In the genomic region with DNA sequence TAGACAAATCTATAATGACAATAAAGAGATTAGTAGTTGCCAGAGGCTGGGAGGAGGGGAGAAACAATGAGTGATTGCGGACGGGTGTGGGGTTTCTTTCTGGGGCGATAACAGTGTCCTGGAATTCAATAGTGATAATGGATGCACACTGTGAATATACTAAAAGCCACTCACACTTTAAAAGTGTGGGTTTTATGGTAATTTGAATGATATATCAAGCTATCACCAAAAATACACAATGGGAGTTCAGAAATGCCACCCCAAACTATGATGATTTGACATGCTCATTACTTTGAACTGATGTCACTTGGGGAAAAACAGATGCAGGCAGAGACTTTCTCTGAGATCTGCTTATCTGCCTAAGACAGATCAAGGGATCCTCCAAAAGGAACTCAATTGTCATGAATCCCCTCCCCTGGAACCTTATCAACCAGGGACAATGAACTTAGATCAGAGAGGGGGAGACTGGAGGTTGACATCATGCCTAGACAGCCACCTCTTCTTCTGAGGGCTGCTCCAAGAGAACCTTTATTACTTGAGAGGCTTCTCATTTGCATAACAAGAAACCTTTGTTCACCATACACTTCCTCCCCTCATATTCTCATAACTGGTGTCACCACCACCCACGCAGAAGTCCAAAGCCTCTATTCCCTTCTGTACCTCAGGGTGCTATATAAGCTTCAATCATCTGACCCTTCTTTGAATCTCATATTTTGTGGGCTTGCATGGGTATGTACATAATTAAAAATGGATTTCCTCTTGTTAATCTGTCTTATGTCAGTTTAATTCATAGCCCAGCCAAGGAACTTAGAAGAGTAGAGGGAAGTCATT, we compare ENCODE assay signal across 13 cellular contexts. TPM values are rescaled to one million over a fixed set of nuclear protein-coding genes. Genes with fewer than 3 reads are reported as not detected.
DNase-seq lines count a peak whose midpoint lies in the region; ATAC-seq and TF ChIP-seq lines count a peak whose summit lies in the region.
"Had no signal": no experiment of that assay in that cellular context is flagged by ENCODE, and none has a peak within 500 bp of the region (broad histone marks: within the 10 kb centered on the region; RNA-seq: fewer than 3 reads in every experiment).

No MANE protein-coding gene starts in this region.

- no peak overlapping the region for H3K4me3 Mint-ChIP-seq in activated CD4-positive, alpha-beta T cell treated with anti-CD3 and anti-CD28 coated beads for 36 hours
- H3K4me3 Mint-ChIP-seq in endodermal cell: no peak overlapping the region

- H3K27me3 Mint-ChIP-seq in activated CD4-positive, alpha-beta T cell treated with anti-CD3 and anti-CD28 coated beads for 36 hours: no peaks in the 10 kb centered on the region
- H3K27me3 Mint-ChIP-seq in endodermal cell (ENCODE audit: insufficient read depth): no peaks in the 10 kb centered on the region

- H3K4me1 ChIP-seq in endodermal cell (ENCODE audit: control insufficient read depth, insufficient read depth, low read length): peaks cover 14% of the 10 kb centered on the region
- H3K4me1 ChIP-seq in gastrocnemius medialis: no peaks in the 10 kb centered on the region
- no peaks in the 10 kb centered on the region for H3K4me1 ChIP-seq in breast epithelium
- H3K4me1 ChIP-seq: adrenal gland had no signal

- in situ Hi-C loops in gastrocnemius medialis (cut with MboI; ENCODE audit: low sequenced_read_pairs in 4 of 4): loop anchor here in 2 of 4 donors (25.0 kb wide), 2 partner anchors 213 to 238 kb away; a partner anchor contains a TSS

- 65% methylated on average over 4 of the region's 4 CpGs; no CpG with 5 or more reads in 1 of the 2 experiments for WGBS in endodermal cell (ENCODE audit: insufficient coverage in 1 of 2, insufficient read length in 1 of 2), 2 experiments

- H3K9me3 ChIP-seq in endodermal cell (ENCODE audit: control insufficient read depth, low read length) (no peaks in the 10 kb centered on the region), gastrocnemius medialis (no peaks in the 10 kb centered on the region), breast epithelium (no peaks in the 10 kb centered on the region)
- H3K9me3 ChIP-seq: A549, adrenal gland had no signal

- H3K4me1 Mint-ChIP-seq in activated CD4-positive, alpha-beta T cell treated with anti-CD3 and anti-CD28 coated beads for 36 hours: peaks cover 37% of the 10 kb centered on the region
- H3K4me1 Mint-ChIP-seq in endodermal cell: peaks cover 41% of the 10 kb centered on the region

- peak overlapping the region; percentile 66 for H3K27ac Mint-ChIP-seq in activated CD4-positive, alpha-beta T cell treated with anti-CD3 and anti-CD28 coated beads for 36 hours
- peak overlapping the region; percentile 71 for H3K27ac Mint-ChIP-seq in endodermal cell

- H3K4me3 ChIP-seq in endodermal cell (ENCODE audit: low read length) (peak overlapping the region; percentile 21), gastrocnemius medialis (no peak overlapping the region), breast epithelium (no peak overlapping the region)
- H3K4me3 ChIP-seq: A549, adrenal gland had no signal

- ATAC-seq in activated CD4-positive, alpha-beta T cell treated with anti-CD3 and anti-CD28 coated beads for 36 hours: peak; percentile 85
- ATAC-seq in GM21367 (IDR thresholded peaks at IDR 0.05; ENCODE audit: unreplicated experiment) (peak; percentile 67), HG03103 (IDR thresholded peaks at IDR 0.05; ENCODE audit: low read depth, unreplicated experiment) (peak; percentile 82), gastrocnemius medialis (no peak)
- ATAC-seq: HCT116 had no signal

- no peaks in the 10 kb centered on the region for H3K36me3 ChIP-seq in endodermal cell (ENCODE audit: control insufficient read depth, insufficient read depth, low read length)
- H3K36me3 ChIP-seq in gastrocnemius medialis: no peaks in the 10 kb centered on the region
- no peaks in the 10 kb centered on the region for H3K36me3 ChIP-seq in breast epithelium
- H3K36me3 ChIP-seq: adrenal gland had no signal

- H3K27me3 ChIP-seq in endodermal cell (ENCODE audit: control insufficient read depth, insufficient read depth, low read length, poor library complexity, severe bottlenecking): no peaks in the 10 kb centered on the region
- H3K27me3 ChIP-seq in gastrocnemius medialis: peaks cover 0 to 6% (median 0%) of the 10 kb centered on the region in 3 donors
- H3K27me3 ChIP-seq in breast epithelium: no peaks in the 10 kb centered on the region
- H3K27me3 ChIP-seq: adrenal gland had no signal

- H3K9ac ChIP-seq in endodermal cell (ENCODE audit: extremely low read depth, low read length, poor library complexity, severe bottlenecking): no peak overlapping the region

- peak; percentile 51 for DNase-seq in activated CD4-positive, alpha-beta T cell treated with anti-CD3 and anti-CD28 coated beads for 36 hours
- DNase-seq in activated CD4-positive, alpha-beta T cell treated with anti-CD3 and anti-CD28 coated beads for 1 hour: no peak
- no peak for DNase-seq in endodermal cell
- DNase-seq in gastrocnemius medialis: no peak
- DNase-seq in NCI-H82 (lab: John Stamatoyannopoulos, UW): no peak
- DNase-seq in breast epithelium (ENCODE audit: low spot score in 2 of 2): no peak
- DNase-seq: adrenal gland, GF-D8, islet precursor cell had no signal

- H3K27ac ChIP-seq in endodermal cell (ENCODE audit: low read depth, low read length): no peak overlapping the region
- H3K27ac ChIP-seq in gastrocnemius medialis: no peak overlapping the region
- H3K27ac ChIP-seq in breast epithelium: no peak overlapping the region
- H3K27ac ChIP-seq: A549, adrenal gland had no signal

- no peaks in the 10 kb centered on the region for H3K9me3 Mint-ChIP-seq in activated CD4-positive, alpha-beta T cell treated with anti-CD3 and anti-CD28 coated beads for 36 hours (ENCODE audit: low read depth)
- H3K9me3 Mint-ChIP-seq in endodermal cell: peaks cover 4% of the 10 kb centered on the region

- TF ChIP-seq POLR2A in gastrocnemius medialis (IDR thresholded peaks at IDR 0.05): no peak
- TF ChIP-seq POLR2A in breast epithelium (IDR thresholded peaks at IDR 0.05): no peak

- intact Hi-C loops in activated CD4-positive, alpha-beta T cell treated with anti-CD3 and anti-CD28 coated beads for 36 hours (cut with DNase I, micrococcal nuclease): no loop called here
- intact Hi-C loops in gastrocnemius medialis (cut with DNase I; ENCODE audit: low total_unique reads) (no loop called here), breast epithelium (cut with DNase I; ENCODE audit: low total_unique reads) (no loop called here)

- CTCF ChIA-PET in activated CD4-positive, alpha-beta T cell treated with anti-CD3 and anti-CD28 coated beads for 36 hours (lab: Charles Lee): interaction anchor here (0.5 to 2.1 kb wide), 3 partner anchors 9 to 54 kb away, joined by 3 to 10 read pairs (median 3); a partner anchor contains a TSS

- POLR2A ChIA-PET in activated CD4-positive, alpha-beta T cell treated with anti-CD3 and anti-CD28 coated beads for 36 hours (lab: Charles Lee): interaction anchor here (0.6 to 1.2 kb wide), 3 partner anchors 10 to 32 kb away, joined by 3 to 6 read pairs (median 3); no protein-coding TSS in a partner anchor

- TF ChIP-seq CTCF in endodermal cell (conservative IDR thresholded peaks at IDR 0.05) (no peak), gastrocnemius medialis (IDR thresholded peaks at IDR 0.05 in 4 of 5, conservative IDR thresholded peaks at IDR 0.05 in 1 of 5) (no peak), breast epithelium (IDR thresholded peaks at IDR 0.05) (no peak)

- H3K36me3 Mint-ChIP-seq in activated CD4-positive, alpha-beta T cell treated with anti-CD3 and anti-CD28 coated beads for 36 hours (ENCODE audit: low read depth): no peaks in the 10 kb centered on the region
- H3K36me3 Mint-ChIP-seq in endodermal cell (ENCODE audit: low read depth): no peaks in the 10 kb centered on the region

RNA-seq across cellular contexts. Expression of a gene that starts 14.8 kb away (rescaled TPM):
- total RNA-seq in activated CD4-positive, alpha-beta T cell treated with anti-CD3 and anti-CD28 coated beads for 36 hours: 100 to 1,000 TPM; 110 to 120 TPM
- total RNA-seq in endodermal cell: 10 to 100 TPM; 67.6 to 76.0 TPM
- polyA plus RNA-seq in endodermal cell (2013, experiment 1 of 2): 11.4 TPM
- polyA plus RNA-seq in endodermal cell (2013, experiment 2 of 2): 13.9 TPM
- total RNA-seq in gastrocnemius medialis: 10 to 100 TPM in 1 of 4 donors, 1 to 10 TPM in 3; 3.5 to 10.4 (median 4.5) TPM
- 10 to 100 TPM; 22.1 to 41.3 (median 37.7) TPM for total RNA-seq in breast epithelium

Comparison
In these comparisons a context has a peak if more than half of its experiments do, and no peak if none do; other contexts are left out.
1. ATAC-seq: peak in activated CD4-positive, alpha-beta T cell treated with anti-CD3 and anti-CD28 coated beads for 36 hours (single experiment), GM21367 (single experiment) and HG03103 (single experiment); none in gastrocnemius medialis (0 of 2).